Comparison of ENCODE assay signal across 1 cellular context in the genomic region with DNA sequence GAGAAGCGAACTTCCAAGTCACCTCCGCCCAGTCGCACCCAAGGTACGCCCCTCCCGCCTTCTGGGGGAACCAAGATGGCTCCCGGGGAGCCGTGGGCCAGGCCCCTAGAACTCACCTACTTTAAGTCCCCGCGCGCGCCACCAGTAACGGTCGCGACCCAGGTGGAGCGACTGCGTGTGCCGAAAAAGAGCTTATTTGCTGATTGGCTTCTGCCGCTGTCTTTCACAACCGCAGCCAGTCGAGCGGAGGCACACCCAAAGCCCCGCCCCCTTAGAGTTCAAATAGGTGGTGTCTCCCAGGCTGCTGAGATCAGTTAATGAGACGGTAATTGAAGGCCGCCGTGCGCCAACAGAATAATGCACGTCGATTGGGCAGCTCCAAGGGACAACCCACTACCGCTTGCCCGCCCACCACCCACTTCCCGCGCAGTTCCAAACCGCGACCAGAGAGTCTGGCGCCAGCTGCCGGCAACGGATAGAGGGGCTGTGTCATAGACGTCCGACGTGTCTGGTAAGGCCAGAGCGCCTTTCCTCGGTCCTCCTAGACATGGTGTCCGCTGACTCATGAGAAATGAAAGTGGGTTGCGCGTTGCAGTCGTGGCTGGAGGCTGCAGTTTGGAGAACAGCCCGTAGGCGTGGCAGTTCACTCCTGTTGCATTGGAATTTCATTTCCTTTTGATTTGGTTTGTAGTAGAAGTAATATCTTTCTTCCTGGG.
TF ChIP-seq lines count a peak whose summit lies in the region.

Gene MDC1 (minus strand): TSS at position 153 of the 716 bp plus-strand sequence. CDS start 2,106 bp downstream, outside the sequence.

TF ChIP-seq in K562, 482 proteins besides CTCF, POLR2A, EP300 and RAD21 (continued from another document and continues in another):
- TF ChIP-seq, protein P1, sequence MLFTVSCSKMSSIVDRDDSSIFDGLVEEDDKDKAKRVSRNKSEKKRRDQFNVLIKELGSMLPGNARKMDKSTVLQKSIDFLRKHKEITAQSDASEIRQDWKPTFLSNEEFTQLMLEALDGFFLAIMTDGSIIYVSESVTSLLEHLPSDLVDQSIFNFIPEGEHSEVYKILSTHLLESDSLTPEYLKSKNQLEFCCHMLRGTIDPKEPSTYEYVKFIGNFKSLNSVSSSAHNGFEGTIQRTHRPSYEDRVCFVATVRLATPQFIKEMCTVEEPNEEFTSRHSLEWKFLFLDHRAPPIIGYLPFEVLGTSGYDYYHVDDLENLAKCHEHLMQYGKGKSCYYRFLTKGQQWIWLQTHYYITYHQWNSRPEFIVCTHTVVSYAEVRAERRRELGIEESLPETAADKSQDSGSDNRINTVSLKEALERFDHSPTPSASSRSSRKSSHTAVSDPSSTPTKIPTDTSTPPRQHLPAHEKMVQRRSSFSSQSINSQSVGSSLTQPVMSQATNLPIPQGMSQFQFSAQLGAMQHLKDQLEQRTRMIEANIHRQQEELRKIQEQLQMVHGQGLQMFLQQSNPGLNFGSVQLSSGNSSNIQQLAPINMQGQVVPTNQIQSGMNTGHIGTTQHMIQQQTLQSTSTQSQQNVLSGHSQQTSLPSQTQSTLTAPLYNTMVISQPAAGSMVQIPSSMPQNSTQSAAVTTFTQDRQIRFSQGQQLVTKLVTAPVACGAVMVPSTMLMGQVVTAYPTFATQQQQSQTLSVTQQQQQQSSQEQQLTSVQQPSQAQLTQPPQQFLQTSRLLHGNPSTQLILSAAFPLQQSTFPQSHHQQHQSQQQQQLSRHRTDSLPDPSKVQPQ (CRISPR knock-in tag; IDR thresholded peaks at IDR 0.05; ENCODE audit: borderline replicate concordance), result no peak
- TF ChIP-seq ARID2 (IDR thresholded peaks at IDR 0.05), result no peak
- TF ChIP-seq KAT2B (IDR thresholded peaks at IDR 0.05; ENCODE audit: low read depth, low read length), result peak; percentile 54
- TF ChIP-seq DPF2 (IDR thresholded peaks at IDR 0.05), result peak; percentile 64; the same call in 1 of the 2 replicates
- peak; percentile 91; the same call in 1 of the 2 replicates for TF ChIP-seq CTBP1 (IDR thresholded peaks at IDR 0.05; ENCODE audit: borderline replicate concordance)
- TF ChIP-seq RAD51 (IDR thresholded peaks at IDR 0.05; ENCODE audit: borderline replicate concordance, low read depth), result 0 out of 2 replicates have a peak, but pooled peaks have one; percentile 29
- TF ChIP-seq HMG20A (CRISPR knock-in tag; conservative IDR thresholded peaks at IDR 0.05), result no peak
- TF ChIP-seq ARID3A (IDR thresholded peaks at IDR 0.05; ENCODE audit: borderline replicate concordance, low read depth, low read length), result 0 out of 2 replicates have a peak, but pooled peaks have one; percentile 52
- TF ChIP-seq ZC3H4 (CRISPR knock-in tag; IDR thresholded peaks at IDR 0.05; ENCODE audit: borderline replicate concordance), result no peak
- TF ChIP-seq ETV1 (tag; conservative IDR thresholded peaks at IDR 0.05; ENCODE audit: low read depth), result peak; percentile 83
- peak; percentile 81 for TF ChIP-seq MAX (CRISPR knock-in tag; IDR thresholded peaks at IDR 0.05)
- no peak for TF ChIP-seq CHD4 (IDR thresholded peaks at IDR 0.05; ENCODE audit: insufficient read depth, insufficient replicate concordance, low read depth, low read length, poor library complexity, severe bottlenecking)
- TF ChIP-seq KDM4B (IDR thresholded peaks at IDR 0.05; ENCODE audit: borderline replicate concordance in 2 of 2, low read depth in 1 of 2), result peak in 1 of 2 experiments; percentile 69; a peak in 2 of 4 replicates
- TF ChIP-seq MYNN (IDR thresholded peaks at IDR 0.05), result peak; percentile 41; the same call in 1 of the 2 replicates
- no peak for TF ChIP-seq MYNN (CRISPR knock-in tag; IDR thresholded peaks at IDR 0.05)
- TF ChIP-seq HDGF (IDR thresholded peaks at IDR 0.05), result no peak
- TF ChIP-seq ZNF347 (CRISPR knock-in tag; IDR thresholded peaks at IDR 0.05; ENCODE audit: low read depth), result no peak
- TF ChIP-seq NFYB (IDR thresholded peaks at IDR 0.05; ENCODE audit: extremely low read depth, insufficient read length), result peak; percentile 91
- TF ChIP-seq UBTF (IDR thresholded peaks at IDR 0.05; ENCODE audit: borderline replicate concordance in 1 of 2, low read depth in 2 of 2, low read length in 2 of 2), result no peak
- TF ChIP-seq, protein P2, sequence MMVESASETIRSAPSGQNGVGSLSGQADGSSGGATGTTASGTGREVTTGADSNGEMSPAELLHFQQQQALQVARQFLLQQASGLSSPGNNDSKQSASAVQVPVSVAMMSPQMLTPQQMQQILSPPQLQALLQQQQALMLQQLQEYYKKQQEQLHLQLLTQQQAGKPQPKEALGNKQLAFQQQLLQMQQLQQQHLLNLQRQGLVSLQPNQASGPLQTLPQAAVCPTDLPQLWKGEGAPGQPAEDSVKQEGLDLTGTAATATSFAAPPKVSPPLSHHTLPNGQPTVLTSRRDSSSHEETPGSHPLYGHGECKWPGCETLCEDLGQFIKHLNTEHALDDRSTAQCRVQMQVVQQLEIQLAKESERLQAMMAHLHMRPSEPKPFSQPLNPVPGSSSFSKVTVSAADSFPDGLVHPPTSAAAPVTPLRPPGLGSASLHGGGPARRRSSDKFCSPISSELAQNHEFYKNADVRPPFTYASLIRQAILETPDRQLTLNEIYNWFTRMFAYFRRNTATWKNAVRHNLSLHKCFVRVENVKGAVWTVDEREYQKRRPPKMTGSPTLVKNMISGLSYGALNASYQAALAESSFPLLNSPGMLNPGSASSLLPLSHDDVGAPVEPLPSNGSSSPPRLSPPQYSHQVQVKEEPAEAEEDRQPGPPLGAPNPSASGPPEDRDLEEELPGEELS (CRISPR knock-in tag; IDR thresholded peaks at IDR 0.05; ENCODE audit: borderline replicate concordance), result no peak
- TF ChIP-seq FOXP1 (CRISPR knock-in tag; IDR thresholded peaks at IDR 0.05), result peak; percentile 91; the same call in 1 of the 2 replicates
- no peak for TF ChIP-seq IRF9 (tag; IDR thresholded peaks at IDR 0.05)
- TF ChIP-seq RBM39 (optimal IDR thresholded peaks at IDR 0.05; ENCODE audit: low read depth, low read length), result peak; percentile 82
- TF ChIP-seq SIN3B (IDR thresholded peaks at IDR 0.05; ENCODE audit: low read depth), result 0 out of 2 replicates have a peak, but pooled peaks have one; percentile 18
- peak; percentile 90; the same call in 1 of the 2 replicates for TF ChIP-seq ZC3H11A (IDR thresholded peaks at IDR 0.05; ENCODE audit: low read depth, low read length)
- no peak for TF ChIP-seq RBM17 (IDR thresholded peaks at IDR 0.05; ENCODE audit: borderline replicate concordance, low read depth, low read length)
- peak; percentile 97 for TF ChIP-seq BRD9 (IDR thresholded peaks at IDR 0.05; ENCODE audit: low read depth, partially characterized antibody)
- TF ChIP-seq ETV6 (IDR thresholded peaks at IDR 0.05; ENCODE audit: borderline replicate concordance in 1 of 2, low read depth in 2 of 2, low read length in 1 of 2), result no peak; a peak in 1 of 4 replicates
- no peak for TF ChIP-seq ETV6 (CRISPR knock-in tag; IDR thresholded peaks at IDR 0.05; ENCODE audit: borderline replicate concordance)
- TF ChIP-seq ZNF124 (CRISPR knock-in tag; IDR thresholded peaks at IDR 0.05), result no peak
- 0 out of 2 replicates have a peak, but pooled peaks have one; percentile 18 for TF ChIP-seq MEF2A (IDR thresholded peaks at IDR 0.05; ENCODE audit: control insufficient read depth, low read depth, low read length)
- TF ChIP-seq DACH1 (IDR thresholded peaks at IDR 0.05; ENCODE audit: partially characterized antibody), result peak; percentile 96
- TF ChIP-seq ELK3 (CRISPR knock-in tag; IDR thresholded peaks at IDR 0.05), result no peak
- no peak for TF ChIP-seq SIRT6 (IDR thresholded peaks at IDR 0.05; ENCODE audit: low read depth, low read length)
- TF ChIP-seq OTX1 (CRISPR knock-in tag; IDR thresholded peaks at IDR 0.05), result peak; percentile 78
- peak; percentile 94 for TF ChIP-seq EGR1 (conservative IDR thresholded peaks at IDR 0.05)
- no peak; the same call in 1 of the 2 replicates for TF ChIP-seq ZNF707 (CRISPR knock-in tag; conservative IDR thresholded peaks at IDR 0.05)
- TF ChIP-seq ZNF134 (CRISPR knock-in tag; conservative IDR thresholded peaks at IDR 0.05), result no peak
- no peak for TF ChIP-seq CBX8 (IDR thresholded peaks at IDR 0.05; ENCODE audit: borderline replicate concordance, extremely low read depth, low read depth, low read length, poor library complexity, severe bottlenecking)
- peak; percentile 87 for TF ChIP-seq HCFC1 (IDR thresholded peaks at IDR 0.05; ENCODE audit: low read depth, low read length)
- no peak for TF ChIP-seq ZNF354B (CRISPR knock-in tag; IDR thresholded peaks at IDR 0.05)
- peak; percentile 77 to 98 (median 94) for TF ChIP-seq YY1 (IDR thresholded peaks at IDR 0.05; ENCODE audit: borderline replicate concordance in 1 of 3, control insufficient read depth in 1 of 3, extremely low read depth in 1 of 3, insufficient read depth in 3 of 3, insufficient read length in 1 of 3, insufficient replicate concordance in 2 of 3, low read depth in 1 of 3, low read length in 2 of 3)
- TF ChIP-seq, protein P3, sequence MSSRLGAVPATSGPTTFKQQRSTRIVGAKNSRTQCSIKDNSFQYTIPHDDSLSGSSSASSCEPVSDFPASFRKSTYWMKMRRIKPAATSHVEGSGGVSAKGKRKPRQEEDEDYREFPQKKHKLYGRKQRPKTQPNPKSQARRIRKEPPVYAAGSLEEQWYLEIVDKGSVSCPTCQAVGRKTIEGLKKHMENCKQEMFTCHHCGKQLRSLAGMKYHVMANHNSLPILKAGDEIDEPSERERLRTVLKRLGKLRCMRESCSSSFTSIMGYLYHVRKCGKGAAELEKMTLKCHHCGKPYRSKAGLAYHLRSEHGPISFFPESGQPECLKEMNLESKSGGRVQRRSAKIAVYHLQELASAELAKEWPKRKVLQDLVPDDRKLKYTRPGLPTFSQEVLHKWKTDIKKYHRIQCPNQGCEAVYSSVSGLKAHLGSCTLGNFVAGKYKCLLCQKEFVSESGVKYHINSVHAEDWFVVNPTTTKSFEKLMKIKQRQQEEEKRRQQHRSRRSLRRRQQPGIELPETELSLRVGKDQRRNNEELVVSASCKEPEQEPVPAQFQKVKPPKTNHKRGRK (tag; IDR thresholded peaks at IDR 0.05), result no peak
- no peak for TF ChIP-seq HDAC8 (tag; IDR thresholded peaks at IDR 0.05)
- no peak; the same call in 1 of the 2 replicates for TF ChIP-seq TCF7 (IDR thresholded peaks at IDR 0.05; ENCODE audit: borderline replicate concordance)
